ENCODE assay signal across 9 cellular contexts in the genomic region with DNA sequence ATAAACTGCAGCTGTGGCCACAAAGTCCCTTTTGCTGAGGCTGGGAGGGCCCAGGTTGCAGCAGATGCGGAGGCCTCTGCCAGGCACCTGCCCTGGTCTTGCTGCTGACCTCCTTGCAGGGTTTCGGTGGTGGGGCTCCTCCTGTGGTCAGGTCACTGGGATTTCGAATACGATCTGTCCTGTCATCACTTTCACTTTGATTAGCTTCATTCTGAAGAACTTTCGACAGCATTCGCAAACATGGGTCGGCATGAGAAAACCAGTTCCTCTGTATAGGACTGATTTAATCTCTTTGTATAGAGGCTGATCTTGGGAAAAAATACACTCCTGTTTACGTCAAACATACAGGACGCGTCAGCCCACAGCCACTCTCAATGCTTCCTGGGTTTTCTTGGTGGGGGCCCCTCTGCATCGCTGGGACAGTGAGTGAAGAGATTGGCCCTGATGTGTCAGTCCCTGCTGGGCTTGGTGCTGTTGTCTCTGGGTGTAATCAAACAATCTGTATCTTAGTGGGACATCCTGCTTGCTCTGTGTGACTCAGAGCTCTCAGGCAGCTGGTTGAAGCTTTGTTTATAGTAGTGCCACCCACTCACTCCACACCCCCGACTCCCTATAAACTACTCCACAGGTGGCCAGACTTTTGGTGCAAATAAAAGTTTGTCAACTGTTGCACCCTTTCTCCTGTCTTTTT.
A peak's percentile ranks its signal among the peaks of the same experiment; 100 is the strongest.
DNase-seq lines count a peak whose midpoint lies in the region; ATAC-seq and TF ChIP-seq lines count a peak whose summit lies in the region.
"Had no signal": no experiment of that assay in that cellular context is flagged by ENCODE, and none has a peak within 500 bp of the region (broad histone marks: within the 10 kb centered on the region; RNA-seq: fewer than 3 reads in every experiment).

No MANE protein-coding gene starts in this region.

- peaks cover 0 to 9% (median 3%) of the 10 kb centered on the region in 4 donors for H3K4me1 ChIP-seq in tibial nerve

- H3K27me3 ChIP-seq in tibial nerve = no peaks in the 10 kb centered on the region

- H3K4me3 ChIP-seq in choroid plexus epithelial cell (ENCODE audit: low read depth, low read length) (no peak overlapping the region), tibial nerve (no peak overlapping the region)

- TF ChIP-seq CTCF in choroid plexus epithelial cell (conservative IDR thresholded peaks at IDR 0.05; ENCODE audit: low read depth, low read length) = no peak
- no peak for TF ChIP-seq CTCF in tibial nerve (IDR thresholded peaks at IDR 0.05)

- H3K9me3 ChIP-seq in tibial nerve = no peaks in the 10 kb centered on the region

- ATAC-seq in HG03159 (IDR thresholded peaks at IDR 0.05; ENCODE audit: unreplicated experiment) = peak; percentile 68

- H3K36me3 ChIP-seq in tibial nerve = no peaks in the 10 kb centered on the region

- WGBS in tibial nerve, 2 donors = 56 to 60% methylated on average over 12 of the region's 12 CpGs

- H3K27ac ChIP-seq in tibial nerve = peak overlapping the region in 1 of 4 donors; percentile 35
- H3K27ac ChIP-seq: C4-2B had no signal

- no peak for TF ChIP-seq EP300 in tibial nerve (IDR thresholded peaks at IDR 0.05)

- no peak for TF ChIP-seq POLR2A in tibial nerve (IDR thresholded peaks at IDR 0.05)

- DNase-seq in activated gamma-delta T cell treated with Interleukin-2 at 50 U/mL for 16 hours (peak; percentile 74), activated gamma-delta T cell (lab: John Stamatoyannopoulos, UW) (no peak), T-helper 9 cell (peak; percentile 67), choroid plexus epithelial cell (ENCODE audit: low read depth) (peak; percentile 2), SK-N-DZ (ENCODE audit: low spot score) (no peak), tibial nerve (ENCODE audit: low spot score in 2 of 2) (no peak)
- DNase-seq in stimulated activated CD4-positive, alpha-beta T cell treated with anti-CD3 and anti-CD28 coated beads, Interleukin-12 subunit alpha, Interleukin-12 subunit beta, amount 100 ng/mL, for 24 hours (ENCODE audit: low read depth in 2 of 2) = peak; percentile 29 to 68

Comparison
In these comparisons a context has a peak if more than half of its experiments do, and no peak if none do; other contexts are left out.
1. DNase-seq: peak in activated gamma-delta T cell treated with Interleukin-2 at 50 U/mL for 16 hours (single experiment), T-helper 9 cell (single experiment), choroid plexus epithelial cell (single experiment) and stimulated activated CD4-positive, alpha-beta T cell treated with anti-CD3 and anti-CD28 coated beads, Interleukin-12 subunit alpha, Interleukin-12 subunit beta, amount 100 ng/mL, for 24 hours (2 of 2); none in activated gamma-delta T cell (single experiment), SK-N-DZ (single experiment) and tibial nerve (0 of 2).